In genomic region chr6:118659513-118660217, GRCh38 we compare ENCODE assay signal across 10 cellular contexts. TPM values are rescaled to one million over a fixed set of nuclear protein-coding genes. Genes with fewer than 3 reads are reported as not detected.
DNase-seq lines count a peak whose midpoint lies in the region; ATAC-seq and TF ChIP-seq lines count a peak whose summit lies in the region.
"Had no signal": no experiment of that assay in that cellular context is flagged by ENCODE, and none has a peak within 500 bp of the region (broad histone marks: within the 10 kb centered on the region; RNA-seq: fewer than 3 reads in every experiment).

No MANE protein-coding gene starts in this region.

- no peaks in the 10 kb centered on the region for H3K27me3 ChIP-seq in gastrocnemius medialis

- DNase-seq in SHP77 treated with DMSO at 0.1 percent for 48 hours (lab: John Stamatoyannopoulos, UW) (peak; percentile 57), SHP77 (lab: John Stamatoyannopoulos, UW) (no peak), amniotic epithelial cell (ENCODE audit: low read depth) (peak; percentile 79), gastrocnemius medialis (peak; percentile 46 to 65), HuH-7.5 (ENCODE audit: low spot score) (no peak), chondrocyte (ENCODE audit: low spot score) (no peak), RKO (ENCODE audit: low spot score) (no peak)
- DNase-seq: ACHN had no signal

- H3K27ac ChIP-seq in KOPT-K1 (ENCODE audit: low read depth, low read length, poor library complexity, severe bottlenecking) (peak overlapping the region; percentile 72), gastrocnemius medialis (peak overlapping the region; percentile 48 to 76 (median 72))

- peaks cover 33 to 35% of the 10 kb centered on the region in 2 donors for H3K4me1 ChIP-seq in gastrocnemius medialis

- H3K36me3 Mint-ChIP-seq in chondrocyte (ENCODE audit: low read depth), result no peaks in the 10 kb centered on the region

- no peak overlapping the region for H3K4me3 Mint-ChIP-seq in chondrocyte (ENCODE audit: unreplicated experiment)

- no peaks in the 10 kb centered on the region for H3K27me3 Mint-ChIP-seq in chondrocyte (ENCODE audit: low read depth)

- no peak overlapping the region for H3K27ac Mint-ChIP-seq in chondrocyte (ENCODE audit: unreplicated experiment)

- H3K4me1 Mint-ChIP-seq in chondrocyte (ENCODE audit: low read depth), result peaks cover 28% of the 10 kb centered on the region

- intact Hi-C loops in gastrocnemius medialis (cut with DNase I; ENCODE audit: low total_unique reads), result loop anchor here (10.0 kb wide), 2 partner anchors 235 to 1395 kb away; partner anchors contain the start of genes ASF1A and VGLL2

- peak; percentile 63 to 69 for ATAC-seq in gastrocnemius medialis

- TF ChIP-seq CTCF in gastrocnemius medialis (IDR thresholded peaks at IDR 0.05 in 4 of 5, conservative IDR thresholded peaks at IDR 0.05 in 1 of 5) (no peak), chondrocyte (IDR thresholded peaks at IDR 0.05) (no peak)

- no peaks in the 10 kb centered on the region for H3K9me3 Mint-ChIP-seq in chondrocyte (ENCODE audit: low read depth)

- in situ Hi-C loops in gastrocnemius medialis (cut with MboI; ENCODE audit: low sequenced_read_pairs in 4 of 4), result no loop called here

- no peaks in the 10 kb centered on the region for H3K9me3 ChIP-seq in KOPT-K1 (ENCODE audit: insufficient read depth, low read length, poor library complexity, severe bottlenecking)
- no peaks in the 10 kb centered on the region for H3K9me3 ChIP-seq in gastrocnemius medialis

- no peak for TF ChIP-seq POLR2A in gastrocnemius medialis (IDR thresholded peaks at IDR 0.05)

- peak overlapping the region in 1 of 4 donors; percentile 5 for H3K4me3 ChIP-seq in gastrocnemius medialis
- H3K4me3 ChIP-seq: skin epidermis had no signal

- peaks cover 20% of the 10 kb centered on the region; the same call in 1 of the 2 replicates for H3K36me3 ChIP-seq in KOPT-K1 (ENCODE audit: insufficient read depth, low read length)
- no peaks in the 10 kb centered on the region for H3K36me3 ChIP-seq in gastrocnemius medialis

RNA-seq across cellular contexts. Expression of gene CEP85L, which starts 8.3 kb away (rescaled TPM):
- 10 to 100 TPM; 15.6 to 22.8 (median 21.9) TPM for total RNA-seq in gastrocnemius medialis
- total RNA-seq in chondrocyte, result 9.6 to 11.1 TPM (median 10.4 TPM) in 3 replicates

Comparison
In these comparisons a context has a peak if more than half of its experiments do, and no peak if none do; other contexts are left out.
1. DNase-seq: peak in SHP77 treated with DMSO at 0.1 percent for 48 hours (single experiment), amniotic epithelial cell (single experiment) and gastrocnemius medialis (2 of 2); none in SHP77 (0 of 2), HuH-7.5 (single experiment), chondrocyte (single experiment) and RKO (single experiment).